34 cellular contexts compared by ENCODE assay signal in the genomic region with DNA sequence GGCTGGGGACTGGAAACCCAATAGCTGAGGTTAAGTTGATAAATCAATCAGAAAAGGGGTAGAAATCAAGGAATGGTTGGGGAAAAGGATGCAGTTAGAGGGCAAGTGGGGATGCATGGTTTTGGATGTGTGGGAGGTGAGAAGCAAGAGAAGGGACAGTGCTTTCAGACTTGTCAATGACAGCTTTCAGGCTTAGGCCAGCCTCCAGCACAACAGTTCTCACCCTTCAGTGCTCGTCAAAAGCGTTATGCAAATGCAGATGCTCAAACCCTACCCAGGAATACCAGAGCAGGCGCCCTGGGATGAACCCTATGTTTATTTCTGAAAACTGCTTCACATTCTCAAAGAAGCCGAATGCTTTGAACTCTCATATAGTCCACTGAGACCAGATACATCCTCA.
"Had no signal": no experiment of that assay in that cellular context is flagged by ENCODE, and none has a peak within 500 bp of the region (broad histone marks: within the 10 kb centered on the region; RNA-seq: fewer than 3 reads in every experiment).

No MANE protein-coding gene starts in this region.

- DNase-seq: activated B cell treated with CpG ODN at 0.5 μM for 24 hours; activated CD4-positive, alpha-beta memory T cell treated with anti-CD3 and anti-CD28 coated beads for 36 hours; activated CD4-positive, alpha-beta T cell treated with anti-CD3 and anti-CD28 coated beads for 4 hours; activated CD4-positive, alpha-beta T cell treated with anti-CD3 and anti-CD28 coated beads, Interleukin-2, amount 50 U/mL, for 1 hour; activated CD4-positive, CD25-positive, alpha-beta regulatory T cell treated with anti-CD3 and anti-CD28 coated beads, Interleukin-2, amount 50 U/mL, for 72 hours; activated CD8-positive, alpha-beta memory T cell treated with anti-CD3 and anti-CD28 coated beads, Interleukin-2, amount 50 U/mL, for 4 hours; activated gamma-delta T cell treated with Interleukin-2 at 50 U/mL for 16 hours; activated naive CD4-positive, alpha-beta T cell treated with anti-CD3 and anti-CD28 coated beads for 36 hours; activated T-cell treated with anti-CD3 and anti-CD28 coated beads for 4 hours; activated T-cell treated with anti-CD3 and anti-CD28 coated beads, Interleukin-2, amount 50 U/mL, for 4 hours; adrenal gland; body of pancreas; NCI-H1105; NCI-H1417 treated with DMSO at 0.1 percent for 48 hours; NCI-H1694; NCI-H1930; NCI-H2081 treated with DMSO at 0.1 percent for 48 hours; NCI-H345; NCI-H524 treated with DMSO at 0.1 percent for 48 hours; NK-92 treated with Interleukin-12 subunit alpha and Interleukin-12 subunit beta, amount 100 ng/mL, for 24 hours; PC-3; Peyer's patch; SIG-M5; T-cell; T-helper 17 cell; T-helper 9 cell had no signal

- ATAC-seq: activated naive CD4-positive, alpha-beta T cell treated with anti-CD3 and anti-CD28 coated beads, Interleukin-2, amount 50 U/mL, for 72 hours; activated T-cell treated with anti-CD3 and anti-CD28 coated beads, Interleukin-2, amount 50 U/mL, for 4 hours; body of pancreas; PC-3; Right ventricle myocardium inferior; SK-N-SH treated with all-trans-retinoic acid at 6 μM for 48 hours; T-cell; T-helper 17 cell had no signal

- H3K27me3 Mint-ChIP-seq: activated B cell treated with CpG ODN at 0.5 μM for 24 hours; activated CD4-positive, alpha-beta memory T cell treated with anti-CD3 and anti-CD28 coated beads for 36 hours; T-cell had no signal

- H3K4me3 Mint-ChIP-seq: activated B cell treated with CpG ODN at 0.5 μM for 24 hours; activated CD4-positive, alpha-beta memory T cell treated with anti-CD3 and anti-CD28 coated beads for 36 hours; activated naive CD4-positive, alpha-beta T cell treated with anti-CD3 and anti-CD28 coated beads for 36 hours; activated T-cell treated with anti-CD3 and anti-CD28 coated beads, Interleukin-2, amount 50 U/mL, for 4 hours; activated T-helper 1 cell treated with anti-CD3 and anti-CD28 coated beads, Interleukin-12 subunit alpha, Interleukin-12 subunit beta, Interleukin-2, Interleukin-4 antibody, amounts not matched to agents 30 ng/mL and 10 ng/mL and 1 ng/mL, durations not matched to agents 14 hours and 24 hours and 36 hours; T-cell; T-helper 17 cell had no signal

- H3K27ac Mint-ChIP-seq: activated B cell treated with CpG ODN at 0.5 μM for 24 hours; activated CD4-positive, alpha-beta memory T cell treated with anti-CD3 and anti-CD28 coated beads for 36 hours; activated naive CD4-positive, alpha-beta T cell treated with anti-CD3 and anti-CD28 coated beads for 36 hours; activated naive CD4-positive, alpha-beta T cell treated with anti-CD3 and anti-CD28 coated beads, Interleukin-2, amount 50 U/mL, for 72 hours; activated T-helper 1 cell treated with anti-CD3 and anti-CD28 coated beads, Interleukin-12 subunit alpha, Interleukin-12 subunit beta, Interleukin-2, Interleukin-4 antibody, amounts not matched to agents 30 ng/mL and 10 ng/mL and 1 ng/mL, durations not matched to agents 14 hours and 24 hours and 36 hours; T-helper 17 cell had no signal

- H3K9me3 Mint-ChIP-seq: activated B cell treated with CpG ODN at 0.5 μM for 24 hours; activated CD4-positive, alpha-beta memory T cell treated with anti-CD3 and anti-CD28 coated beads for 36 hours; activated naive CD4-positive, alpha-beta T cell treated with anti-CD3 and anti-CD28 coated beads for 36 hours; T-cell had no signal

- H3K4me3 ChIP-seq: adrenal gland, body of pancreas, breast epithelium, Peyer's patch had no signal

- H3K36me3 Mint-ChIP-seq: activated CD4-positive, alpha-beta memory T cell treated with anti-CD3 and anti-CD28 coated beads for 36 hours had no signal

- H3K4me1 Mint-ChIP-seq: activated B cell treated with CpG ODN at 0.5 μM for 24 hours, T-helper 17 cell had no signal

- H3K27me3 ChIP-seq: adrenal gland, body of pancreas, breast epithelium, Peyer's patch had no signal

- H3K27ac ChIP-seq: adrenal gland, body of pancreas, breast epithelium, Peyer's patch, RWPE1, VCaP had no signal

- FAIRE-seq: astrocyte had no signal

- H3K4me1 ChIP-seq: adrenal gland, body of pancreas, breast epithelium, Peyer's patch had no signal

- H3K36me3 ChIP-seq: adrenal gland, breast epithelium, Peyer's patch had no signal

- H3K9me3 ChIP-seq: adrenal gland, body of pancreas, breast epithelium, Peyer's patch had no signal
